1 cellular context compared by ENCODE assay signal in genomic region chr14:101518611-101519048, GRCh38.
TF ChIP-seq lines count a peak whose summit lies in the region.

No MANE protein-coding gene starts in this region.

TF ChIP-seq in H1, 55 proteins besides CTCF, POLR2A, EP300 and RAD21:
- no peak for TF ChIP-seq E2F6 (IDR thresholded peaks at IDR 0.05)
- no peak for TF ChIP-seq ASH2L (IDR thresholded peaks at IDR 0.05; ENCODE audit: low read length)
- TF ChIP-seq RXRA (IDR thresholded peaks at IDR 0.05; ENCODE audit: insufficient read depth, low read depth, low read length) = no peak
- no peak for TF ChIP-seq CTBP2 (IDR thresholded peaks at IDR 0.05; ENCODE audit: borderline replicate concordance, insufficient read depth, insufficient read length, low read length)
- no peak for TF ChIP-seq RNF2 (IDR thresholded peaks at IDR 0.05; ENCODE audit: borderline replicate concordance, low read depth, low read length, missing control alignments, poor library complexity, severe bottlenecking)
- TF ChIP-seq BRCA1 (IDR thresholded peaks at IDR 0.05; ENCODE audit: low read depth, low read length) = no peak
- TF ChIP-seq SIX5 (IDR thresholded peaks at IDR 0.05; ENCODE audit: low read depth, low read length) = no peak
